26 cellular contexts compared by ENCODE assay signal in the genomic region with DNA sequence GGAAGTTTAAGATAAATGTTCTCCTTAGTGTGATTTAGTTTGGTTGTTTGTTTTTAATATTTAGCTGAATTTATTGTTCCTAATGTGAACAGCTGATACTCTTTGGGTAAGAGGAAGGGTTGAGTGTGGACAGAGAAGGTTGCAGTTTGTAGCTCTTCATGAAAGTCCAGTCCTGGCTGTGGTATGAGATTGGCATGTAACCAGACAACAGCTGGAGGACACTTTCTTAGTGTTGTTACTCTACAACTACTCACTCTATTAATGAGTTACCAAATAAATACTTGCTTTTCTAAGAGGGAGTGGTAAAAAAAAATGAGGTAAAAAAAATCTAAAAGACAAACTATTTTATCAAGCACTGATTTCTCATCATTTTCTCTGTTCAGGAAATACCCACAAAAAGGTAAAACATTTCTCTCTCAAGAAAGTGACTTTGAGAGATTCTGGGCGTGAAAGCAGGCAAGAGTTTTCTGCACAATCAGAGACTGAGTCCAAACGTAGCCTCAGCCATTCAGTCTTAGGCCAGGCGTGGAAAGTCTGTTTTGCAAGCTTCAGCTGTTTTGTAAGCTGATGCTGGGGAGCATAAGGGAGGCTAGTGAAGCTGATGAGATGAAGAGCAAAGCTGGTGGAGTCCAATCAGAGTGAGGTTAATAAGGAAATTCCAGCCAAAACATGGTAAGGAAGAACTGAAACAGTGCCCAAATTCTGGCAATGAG.
A peak's percentile ranks its signal among the peaks of the same experiment; 100 is the strongest.
DNase-seq lines count a peak whose midpoint lies in the region; ATAC-seq and FAIRE-seq lines count a peak whose summit lies in the region.
"Had no signal": no experiment of that assay in that cellular context is flagged by ENCODE, and none has a peak within 500 bp of the region (broad histone marks: within the 10 kb centered on the region; RNA-seq: fewer than 3 reads in every experiment).

No MANE protein-coding gene starts in this region.

- no peak overlapping the region for H3K4me3 Mint-ChIP-seq in T-helper 2 cell treated with Interferon-gamma antibody and Interleukin-4, amounts not matched to agents 5 μg/mL and 100 μg/mL, for 36 hours
- H3K4me3 Mint-ChIP-seq in activated CD8-positive, alpha-beta T cell treated with anti-CD3 and anti-CD28 coated beads, Interleukin-2, amount 10 ng/mL, durations not matched to agents 7 days and 5 days: no peak overlapping the region
- H3K4me3 Mint-ChIP-seq: activated CD8-positive, alpha-beta T cell treated with anti-CD3 and anti-CD28 coated beads for 36 hours; CD4-positive, alpha-beta memory T cell; stimulated activated naive CD8-positive, alpha-beta T cell treated with anti-CD3 and anti-CD28 coated beads, Interleukin-15, amount 100 ng/mL, for 72 hours; T-cell had no signal

- H3K27ac Mint-ChIP-seq in T-helper 2 cell treated with Interferon-gamma antibody and Interleukin-4, amounts not matched to agents 5 μg/mL and 100 μg/mL, for 36 hours: no peak overlapping the region
- H3K27ac Mint-ChIP-seq in activated CD8-positive, alpha-beta T cell treated with anti-CD3 and anti-CD28 coated beads, Interleukin-2, amount 10 ng/mL, durations not matched to agents 7 days and 5 days: no peak overlapping the region
- H3K27ac Mint-ChIP-seq: activated CD8-positive, alpha-beta T cell treated with anti-CD3 and anti-CD28 coated beads for 36 hours; CD4-positive, alpha-beta memory T cell; stimulated activated naive CD8-positive, alpha-beta T cell treated with anti-CD3 and anti-CD28 coated beads, Interleukin-15, amount 100 ng/mL, for 72 hours; T-cell had no signal

- CTCF ChIA-PET in activated CD8-positive, alpha-beta T cell treated with anti-CD3 and anti-CD28 coated beads, Interleukin-2, amount 10 ng/mL, durations not matched to agents 7 days and 5 days (lab: Charles Lee): no interaction called here

- DNase-seq in DMS 273 (lab: John Stamatoyannopoulos, UW; ENCODE audit: unreplicated experiment) (peak; percentile 11), DMS 273 treated with DMSO at 0.1 percent for 48 hours (lab: John Stamatoyannopoulos, UW) (no peak), left kidney (ENCODE audit: low read depth, low spot score) (peak; percentile 47), GM19239 (ENCODE audit: insufficient read length, low spot score) (no peak), T1000 (lab: John Stamatoyannopoulos, UW) (no peak)
- DNase-seq in T-helper 2 cell treated with Interferon-gamma antibody and Interleukin-4, amounts not matched to agents 5 μg/mL and 100 μg/mL, for 36 hours (ENCODE audit: low spot score): no peak
- no peak for DNase-seq in activated CD8-positive, alpha-beta T cell treated with anti-CD3 and anti-CD28 coated beads, Interleukin-2, amount 10 ng/mL, durations not matched to agents 7 days and 5 days
- DNase-seq: activated CD4-positive, CD25-positive, alpha-beta regulatory T cell treated with anti-CD3 and anti-CD28 coated beads, Interleukin-2, amount 50 U/mL, for 72 hours; activated CD8-positive, alpha-beta T cell treated with anti-CD3 and anti-CD28 coated beads for 36 hours; activated gamma-delta T cell treated with Interleukin-2 at 50 U/mL for 16 hours; CD4-positive, alpha-beta memory T cell; cerebellar nuclear complex; DMS53; dorsolateral prefrontal cortex; GF-D8; glutamatergic neuron; left ventricle myocardium inferior; NCI-H146; NCI-H2171; NCI-H524; SIG-M5; sigmoid colon; stimulated activated naive CD8-positive, alpha-beta T cell treated with anti-CD3 and anti-CD28 coated beads, Interleukin-15, amount 100 ng/mL, for 72 hours; T-cell had no signal

- POLR2A ChIA-PET in activated CD8-positive, alpha-beta T cell treated with anti-CD3 and anti-CD28 coated beads, Interleukin-2, amount 10 ng/mL, durations not matched to agents 7 days and 5 days (lab: Charles Lee): no interaction called here

- no peaks in the 10 kb centered on the region for H3K9me3 Mint-ChIP-seq in T-helper 2 cell treated with Interferon-gamma antibody and Interleukin-4, amounts not matched to agents 5 μg/mL and 100 μg/mL, for 36 hours
- H3K9me3 Mint-ChIP-seq in activated CD8-positive, alpha-beta T cell treated with anti-CD3 and anti-CD28 coated beads, Interleukin-2, amount 10 ng/mL, durations not matched to agents 7 days and 5 days (ENCODE audit: insufficient read depth): no peaks in the 10 kb centered on the region

- H3K27me3 Mint-ChIP-seq in T-helper 2 cell treated with Interferon-gamma antibody and Interleukin-4, amounts not matched to agents 5 μg/mL and 100 μg/mL, for 36 hours (ENCODE audit: low read depth): no peaks in the 10 kb centered on the region
- H3K27me3 Mint-ChIP-seq in activated CD8-positive, alpha-beta T cell treated with anti-CD3 and anti-CD28 coated beads, Interleukin-2, amount 10 ng/mL, durations not matched to agents 7 days and 5 days (ENCODE audit: low read depth): no peaks in the 10 kb centered on the region
- H3K27me3 Mint-ChIP-seq: activated CD8-positive, alpha-beta T cell treated with anti-CD3 and anti-CD28 coated beads for 36 hours; CD4-positive, alpha-beta memory T cell; stimulated activated naive CD8-positive, alpha-beta T cell treated with anti-CD3 and anti-CD28 coated beads, Interleukin-15, amount 100 ng/mL, for 72 hours; T-cell had no signal

- peak; percentile 49 for ATAC-seq in HG03432 (IDR thresholded peaks at IDR 0.05; ENCODE audit: unreplicated experiment)
- ATAC-seq in activated CD8-positive, alpha-beta T cell treated with anti-CD3 and anti-CD28 coated beads, Interleukin-2, amount 10 ng/mL, durations not matched to agents 7 days and 5 days: no peak
- ATAC-seq: activated CD8-positive, alpha-beta T cell treated with anti-CD3 and anti-CD28 coated beads for 36 hours; stimulated activated naive CD8-positive, alpha-beta T cell treated with anti-CD3 and anti-CD28 coated beads, Interleukin-15, amount 100 ng/mL, for 72 hours; T-cell had no signal

- FAIRE-seq in GM19239 (lab: Jason Lieb, UNC): no peak
- FAIRE-seq: GM18507 had no signal

- no peaks in the 10 kb centered on the region for H3K4me1 Mint-ChIP-seq in T-helper 2 cell treated with Interferon-gamma antibody and Interleukin-4, amounts not matched to agents 5 μg/mL and 100 μg/mL, for 36 hours (ENCODE audit: low read depth)
- H3K4me1 Mint-ChIP-seq in activated CD8-positive, alpha-beta T cell treated with anti-CD3 and anti-CD28 coated beads, Interleukin-2, amount 10 ng/mL, durations not matched to agents 7 days and 5 days (ENCODE audit: low read depth): no peaks in the 10 kb centered on the region
- H3K4me1 Mint-ChIP-seq: CD4-positive, alpha-beta memory T cell; stimulated activated naive CD8-positive, alpha-beta T cell treated with anti-CD3 and anti-CD28 coated beads, Interleukin-15, amount 100 ng/mL, for 72 hours; T-cell had no signal

- no peaks in the 10 kb centered on the region for H3K36me3 Mint-ChIP-seq in T-helper 2 cell treated with Interferon-gamma antibody and Interleukin-4, amounts not matched to agents 5 μg/mL and 100 μg/mL, for 36 hours (ENCODE audit: low read depth)
- H3K36me3 Mint-ChIP-seq in activated CD8-positive, alpha-beta T cell treated with anti-CD3 and anti-CD28 coated beads, Interleukin-2, amount 10 ng/mL, durations not matched to agents 7 days and 5 days (ENCODE audit: low read depth): no peaks in the 10 kb centered on the region
- H3K36me3 Mint-ChIP-seq: CD4-positive, alpha-beta memory T cell; T-cell had no signal

Comparison
In these comparisons a context has a peak if more than half of its experiments do, and no peak if none do; other contexts are left out.
1. DNase-seq: peak in DMS 273 (single experiment) and left kidney (single experiment); none in DMS 273 treated with DMSO at 0.1 percent for 48 hours (single experiment), GM19239 (single experiment), T1000 (single experiment), T-helper 2 cell treated with Interferon-gamma antibody and Interleukin-4, amounts not matched to agents 5 μg/mL and 100 μg/mL, for 36 hours (single experiment) and activated CD8-positive, alpha-beta T cell treated with anti-CD3 and anti-CD28 coated beads, Interleukin-2, amount 10 ng/mL, durations not matched to agents 7 days and 5 days (single experiment).